Comparison of ENCODE assay signal across 28 cellular contexts in genomic region chr2:23459032-23459431, GRCh38.
"Had no signal": no experiment of that assay in that cellular context is flagged by ENCODE, and none has a peak within 500 bp of the region (broad histone marks: within the 10 kb centered on the region; RNA-seq: fewer than 3 reads in every experiment).

No MANE protein-coding gene starts in this region.

- H3K79me2 ChIP-seq: hepatocyte had no signal

- H3K4me3 Mint-ChIP-seq: dendritic cell treated with granulocyte-macrophage colony-stimulating factor and Interleukin-4, amounts not matched to agents 40 ng/mL and 50 ng/mL, for 4 days; effector memory CD8-positive, alpha-beta T cell; endodermal cell had no signal

- H3K4me3 ChIP-seq: colonic mucosa, dorsolateral prefrontal cortex, esophagus muscularis mucosa, esophagus squamous epithelium, gastrocnemius medialis, gastroesophageal sphincter, heart left ventricle, heart right ventricle, hepatocyte had no signal

- H3K27me3 ChIP-seq: colonic mucosa, esophagus muscularis mucosa, esophagus squamous epithelium, foreskin keratinocyte, gastrocnemius medialis, gastroesophageal sphincter, hepatocyte had no signal

- H3K9me3 Mint-ChIP-seq: dendritic cell treated with granulocyte-macrophage colony-stimulating factor and Interleukin-4, amounts not matched to agents 40 ng/mL and 50 ng/mL, for 4 days; effector memory CD8-positive, alpha-beta T cell; endodermal cell had no signal

- H3K9me3 ChIP-seq: colonic mucosa, esophagus muscularis mucosa, esophagus squamous epithelium, gastrocnemius medialis, gastroesophageal sphincter, heart left ventricle, heart right ventricle had no signal

- H3K36me3 ChIP-seq: colonic mucosa, esophagus muscularis mucosa, esophagus squamous epithelium, gastrocnemius medialis, heart left ventricle, heart right ventricle had no signal

- ATAC-seq: effector memory CD8-positive, alpha-beta T cell; foreskin keratinocyte; gastrocnemius medialis; gastroesophageal sphincter; heart left ventricle; heart right ventricle had no signal

- DNase-seq: colonic mucosa; cortex of kidney; dermis blood vessel endothelial cell; dorsolateral prefrontal cortex; effector CD4-positive, alpha-beta T cell; effector CD8-positive, alpha-beta T cell; effector memory CD4-positive, alpha-beta T cell; effector memory CD8-positive, alpha-beta T cell; endodermal cell; erythroblast; esophagus squamous epithelium; foreskin fibroblast; foreskin keratinocyte; foreskin melanocyte; gastrocnemius medialis; glutamatergic neuron; head of caudate nucleus; heart left ventricle; heart right ventricle had no signal

- H3K4me1 Mint-ChIP-seq: endodermal cell had no signal

- H3K4me1 ChIP-seq: colonic mucosa, gastrocnemius medialis had no signal

- H3K27ac Mint-ChIP-seq: dendritic cell treated with granulocyte-macrophage colony-stimulating factor and Interleukin-4, amounts not matched to agents 40 ng/mL and 50 ng/mL, for 4 days; effector memory CD8-positive, alpha-beta T cell; endodermal cell had no signal

- H3K27ac ChIP-seq: colonic mucosa, dorsolateral prefrontal cortex, epithelial cell of prostate, esophagus muscularis mucosa, esophagus squamous epithelium, foreskin keratinocyte, gastrocnemius medialis, gastroesophageal sphincter, heart left ventricle, heart right ventricle, hepatocyte had no signal

- H3K4me2 ChIP-seq: hepatocyte had no signal

- FAIRE-seq: colon, endometrium, endothelial cell of umbilical vein, frontal cortex had no signal

- H2AFZ ChIP-seq: hepatocyte had no signal
